Comparison of ENCODE assay signal across 8 cellular contexts in the genomic region with DNA sequence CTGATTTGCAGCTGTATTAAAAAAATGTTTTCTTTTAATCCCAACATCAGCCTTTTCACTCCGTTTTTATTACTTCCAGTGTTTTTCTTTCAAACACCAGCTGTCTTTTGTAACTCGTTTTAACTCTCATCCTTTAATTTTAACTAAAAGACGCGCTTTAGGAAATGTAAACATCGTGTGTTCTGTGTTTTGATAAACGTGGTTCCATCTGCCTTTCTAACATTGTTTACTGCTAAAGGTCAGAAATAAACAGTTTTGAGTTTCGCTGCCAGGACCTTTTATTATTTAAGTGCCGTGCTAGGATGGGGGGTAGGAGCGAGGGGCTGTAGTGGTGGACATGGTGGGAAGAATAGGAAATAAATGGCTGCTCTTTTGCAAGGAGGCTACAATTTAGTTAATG.
DNase-seq lines count a peak whose midpoint lies in the region; ATAC-seq and TF ChIP-seq lines count a peak whose summit lies in the region.

No MANE protein-coding gene starts in this region.

- no peak for ATAC-seq in HG03432 (IDR thresholded peaks at IDR 0.05; ENCODE audit: unreplicated experiment)
- no peak for ATAC-seq in GM18870 (IDR thresholded peaks at IDR 0.05; ENCODE audit: unreplicated experiment)
- no peak for ATAC-seq in GM21576 (IDR thresholded peaks at IDR 0.05; ENCODE audit: unreplicated experiment)

- H3K9me3 ChIP-seq in adipocyte (ENCODE audit: control insufficient read depth, low read length) = no peaks in the 10 kb centered on the region
- no peaks in the 10 kb centered on the region for H3K9me3 ChIP-seq in tibial artery

- peaks cover 44% of the 10 kb centered on the region for H3K4me1 Mint-ChIP-seq in activated T-cell treated with anti-CD3 and anti-CD28 coated beads, Interleukin-2, amount 50 U/mL, for 24 hours (ENCODE audit: low read depth)

- peak overlapping the region; percentile 83 for H3K4me3 Mint-ChIP-seq in activated T-cell treated with anti-CD3 and anti-CD28 coated beads, Interleukin-2, amount 50 U/mL, for 24 hours

- H3K9me3 Mint-ChIP-seq in activated T-cell treated with anti-CD3 and anti-CD28 coated beads, Interleukin-2, amount 50 U/mL, for 24 hours = no peaks in the 10 kb centered on the region

- peaks cover 23% of the 10 kb centered on the region for H3K4me1 ChIP-seq in adipocyte (ENCODE audit: control insufficient read depth, insufficient read depth, low read length)
- peaks cover 0 to 28% (median 9%) of the 10 kb centered on the region in 4 donors for H3K4me1 ChIP-seq in tibial artery

- peaks cover 33% of the 10 kb centered on the region for H3K36me3 Mint-ChIP-seq in activated T-cell treated with anti-CD3 and anti-CD28 coated beads, Interleukin-2, amount 50 U/mL, for 24 hours (ENCODE audit: low read depth)

- intact Hi-C loops in tibial artery (cut with DNase I; ENCODE audit: low total_unique reads) = loop anchor here (5.0 to 10.0 kb wide), 3 partner anchors 249 to 1157 kb away; a partner anchor contains a TSS

- H3K27me3 ChIP-seq in adipocyte (replicated peaks; ENCODE audit: control insufficient read depth, insufficient read depth, low read length) = no peaks in the 10 kb centered on the region
- H3K27me3 ChIP-seq in layer of hippocampus (ENCODE audit: control insufficient read depth, insufficient read depth, low read length) = no peaks in the 10 kb centered on the region
- no peaks in the 10 kb centered on the region for H3K27me3 ChIP-seq in tibial artery

- peak overlapping the region; percentile 94 for H3K27ac Mint-ChIP-seq in activated T-cell treated with anti-CD3 and anti-CD28 coated beads, Interleukin-2, amount 50 U/mL, for 24 hours

- DNase-seq in activated T-cell treated with anti-CD3 and anti-CD28 coated beads, Interleukin-2, amount 50 U/mL, for 24 hours = no peak
- DNase-seq in activated T-cell treated with anti-CD3 and anti-CD28 coated beads, Interleukin-2, amount 50 U/mL, for 1 hour = no peak
- DNase-seq in adipocyte (ENCODE audit: low read depth) (no peak), tibial artery (no peak)

- H3K27ac ChIP-seq in layer of hippocampus (ENCODE audit: low read depth, low read length) (peak overlapping the region; percentile 98), tibial artery (peak overlapping the region; percentile 97 to 100)

- H3K9ac ChIP-seq in adipocyte (ENCODE audit: low read length) = peak overlapping the region; percentile 99

- no peaks in the 10 kb centered on the region for H3K36me3 ChIP-seq in adipocyte (ENCODE audit: control insufficient read depth, insufficient read depth, low read length, severe bottlenecking)
- H3K36me3 ChIP-seq in tibial artery = no peaks in the 10 kb centered on the region

- TF ChIP-seq CTCF in tibial artery (IDR thresholded peaks at IDR 0.05) = no peak

- no peaks in the 10 kb centered on the region for H3K27me3 Mint-ChIP-seq in activated T-cell treated with anti-CD3 and anti-CD28 coated beads, Interleukin-2, amount 50 U/mL, for 24 hours

- peak overlapping the region; percentile 89 for H3K4me3 ChIP-seq in adipocyte (ENCODE audit: low read length)
- peak overlapping the region; percentile 95 to 99 for H3K4me3 ChIP-seq in tibial artery
